In the genomic region with DNA sequence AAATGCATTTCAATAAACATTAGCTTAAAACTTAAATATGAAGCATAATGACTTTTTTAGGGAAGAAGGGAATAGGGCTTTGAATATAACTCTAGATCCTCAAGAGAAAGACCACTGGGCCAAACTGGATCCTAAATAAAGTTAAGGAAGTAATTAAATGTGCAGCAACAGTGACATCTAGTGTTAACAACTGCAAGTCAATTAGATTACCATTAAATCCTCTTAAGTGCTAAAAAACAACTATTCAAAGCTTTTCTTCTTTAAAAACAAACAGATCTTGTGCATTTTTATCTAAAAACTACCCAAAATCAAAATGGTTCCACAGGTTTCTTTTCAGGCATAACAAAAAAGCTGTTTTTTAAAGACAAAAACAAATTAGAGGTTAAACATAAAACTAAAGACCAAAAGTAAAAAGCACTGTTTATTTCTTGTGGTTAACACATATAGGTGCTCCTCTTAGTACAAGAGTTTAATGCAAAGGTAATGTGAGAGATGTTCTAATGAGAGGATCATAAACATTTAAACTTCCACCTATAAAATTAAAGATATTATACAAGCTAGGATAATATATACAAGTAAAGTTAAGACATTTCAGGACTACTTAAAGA, we compare ENCODE assay signal across 1 cellular context.
TF ChIP-seq lines count a peak whose summit lies in the region.

No MANE protein-coding gene starts in this region.

TF ChIP-seq in IMR-90, 13 proteins besides CTCF, POLR2A, EP300 and RAD21:
- peak; percentile 79 for TF ChIP-seq SMC3 (IDR thresholded peaks at IDR 0.05; ENCODE audit: low read depth, low read length)
- TF ChIP-seq NFE2L2 (IDR thresholded peaks at IDR 0.05; ENCODE audit: low read depth, low read length): no peak
